ENCODE assay signal across 8 cellular contexts in genomic region chr9:105854783-105855709, GRCh38.
"Had no signal": no experiment of that assay in that cellular context is flagged by ENCODE, and none has a peak within 500 bp of the region (broad histone marks: within the 10 kb centered on the region; RNA-seq: fewer than 3 reads in every experiment).

No MANE protein-coding gene starts in this region.

- H3K4me3 Mint-ChIP-seq: IgD-negative memory B cell had no signal

- FAIRE-seq: HTR-8/SVneo had no signal

- H3K27me3 Mint-ChIP-seq: IgD-negative memory B cell had no signal

- H3K4me1 ChIP-seq: HAP-1 had no signal

- H3K9ac ChIP-seq: GM23248 had no signal

- H3K4me3 ChIP-seq: GM23248, HAP-1 had no signal

- H3K27ac ChIP-seq: GM23248 had no signal

- DNase-seq: GM23248, GOT3, H7, KBM-7 had no signal

- ATAC-seq: HCT116 had no signal

- H3K9me3 ChIP-seq: HAP-1 had no signal

- H2AFZ ChIP-seq: GM23248 had no signal

- H3K36me3 ChIP-seq: HAP-1 had no signal
